7 cellular contexts compared by ENCODE assay signal in the genomic region with DNA sequence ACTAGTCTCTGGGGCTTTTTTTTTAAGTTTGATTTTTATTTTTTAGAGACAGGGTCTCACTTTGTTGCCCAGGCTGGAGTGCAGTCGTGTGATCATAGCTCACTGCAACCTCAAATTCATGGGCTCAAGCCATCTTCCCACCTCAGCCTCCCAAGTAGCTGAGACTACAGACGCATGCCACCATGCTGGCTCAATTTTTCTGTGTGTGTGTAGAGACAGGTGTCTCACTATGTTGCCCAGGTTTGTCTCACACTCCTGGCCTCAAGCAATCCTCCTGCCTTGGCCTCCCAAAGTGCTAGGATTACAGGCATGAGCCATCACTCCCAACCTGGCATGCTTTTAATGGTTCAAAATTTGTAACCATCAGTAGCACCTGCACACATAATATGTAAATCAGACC. TPM values are rescaled to one million over a fixed set of nuclear protein-coding genes. Genes with fewer than 3 reads are reported as not detected.
"Had no signal": no experiment of that assay in that cellular context is flagged by ENCODE, and none has a peak within 500 bp of the region (broad histone marks: within the 10 kb centered on the region; RNA-seq: fewer than 3 reads in every experiment).

No MANE protein-coding gene starts in this region.

RNA-seq across cellular contexts. Expression of a gene that starts 36.1 kb away (rescaled TPM):
- total RNA-seq: PC-9, Right ventricle myocardium inferior, Right ventricle myocardium superior, RPMI7951, SJCRH30, SJSA1, T-cell had no signal
